ENCODE assay signal across 15 cellular contexts in the genomic region with DNA sequence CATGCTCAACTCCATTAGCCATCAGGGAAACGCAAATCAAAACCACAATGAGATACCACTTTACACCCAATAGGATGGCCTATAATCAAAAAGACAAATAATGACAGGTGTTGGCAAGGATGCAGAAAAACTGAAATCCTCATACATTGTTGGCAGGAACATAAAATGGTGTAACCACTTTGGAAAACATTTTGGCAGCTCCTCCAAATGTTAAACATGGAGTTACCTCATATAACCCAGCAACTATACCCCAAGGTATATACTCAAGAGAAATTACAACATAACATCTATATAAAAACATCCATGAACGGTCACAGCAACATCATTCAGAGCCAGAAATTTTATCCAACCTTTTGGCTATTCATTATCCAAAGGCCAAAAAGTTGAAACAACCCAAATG.
"Had no signal": no experiment of that assay in that cellular context is flagged by ENCODE, and none has a peak within 500 bp of the region (broad histone marks: within the 10 kb centered on the region; RNA-seq: fewer than 3 reads in every experiment).

No MANE protein-coding gene starts in this region.

- H3K36me3 ChIP-seq: pancreas had no signal

- H3K27ac ChIP-seq: body of pancreas, neural progenitor cell, pancreas, tibial artery, vagina had no signal

- H3K9ac ChIP-seq: neural progenitor cell had no signal

- H3K4me3 Mint-ChIP-seq: central memory CD8-positive, alpha-beta T cell; effector memory CD8-positive, alpha-beta T cell; neural progenitor cell had no signal

- H3K9me3 ChIP-seq: body of pancreas, pancreas, tibial artery, vagina had no signal

- H3K4me2 ChIP-seq: neural progenitor cell, smooth muscle cell had no signal

- H3K27me3 ChIP-seq: body of pancreas, neural progenitor cell, pancreas, tibial artery, vagina had no signal

- H3K9me3 Mint-ChIP-seq: activated T-helper 2 cell treated with anti-CD3 and anti-CD28 coated beads, Interferon-gamma antibody, Interleukin-2, Interleukin-4, amounts not matched to agents 10 μg/mL and 5 μg/mL and 100 μg/mL, durations not matched to agents 14 hours and 24 hours and 36 hours; central memory CD8-positive, alpha-beta T cell; effector memory CD8-positive, alpha-beta T cell had no signal

- DNase-seq: activated naive CD4-positive, alpha-beta T cell treated with anti-CD3 and anti-CD28 coated beads, Interleukin-2, amount 50 U/mL, for 16 hours; amniotic stem cell; body of pancreas; effector memory CD8-positive, alpha-beta T cell; hippocampal formation; left ventricle myocardium superior; mesendoderm; pancreas; retina; tibial artery had no signal

- H3K27ac Mint-ChIP-seq: neural progenitor cell had no signal

- H3K4me3 ChIP-seq: body of pancreas, neural progenitor cell, pancreas, smooth muscle cell, tibial artery, vagina had no signal

- H3K27me3 Mint-ChIP-seq: central memory CD8-positive, alpha-beta T cell; effector memory CD8-positive, alpha-beta T cell had no signal

- H3K4me1 ChIP-seq: neural progenitor cell, vagina had no signal

- H2AFZ ChIP-seq: neural progenitor cell had no signal
